9 cellular contexts compared by ENCODE assay signal in the genomic region with DNA sequence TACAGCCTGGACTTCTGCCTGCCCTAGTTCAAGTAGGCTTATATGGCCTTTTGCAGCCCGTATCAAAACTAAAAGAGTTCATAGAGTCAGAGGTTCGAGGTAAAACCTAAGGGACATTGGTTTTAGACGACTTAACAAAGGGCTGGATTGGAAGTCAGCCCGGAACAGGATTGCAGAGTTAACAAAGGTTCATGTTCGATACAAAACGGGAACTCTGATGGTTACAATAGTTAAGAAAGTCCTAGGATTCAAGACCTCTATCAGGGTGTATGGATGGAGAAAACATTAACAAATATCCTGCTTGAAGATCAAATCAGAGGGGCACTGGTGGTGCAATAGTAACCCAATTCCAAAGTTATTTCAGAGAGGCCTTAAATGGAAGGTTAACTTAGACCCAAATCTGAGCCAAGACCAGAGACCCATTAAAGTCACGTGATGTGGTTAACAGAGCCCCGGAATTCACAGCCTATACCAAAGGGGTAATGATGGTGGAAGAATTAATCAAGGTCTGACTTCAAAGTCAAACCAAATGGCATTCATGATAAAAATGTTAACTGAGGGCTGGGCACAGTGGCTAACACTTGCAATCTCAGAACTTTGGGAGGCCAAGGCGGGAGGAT. TPM values are rescaled to one million over a fixed set of nuclear protein-coding genes. Genes with fewer than 3 reads are reported as not detected.
DNase-seq lines count a peak whose midpoint lies in the region; ATAC-seq lines count a peak whose summit lies in the region.
"Had no signal": no experiment of that assay in that cellular context is flagged by ENCODE, and none has a peak within 500 bp of the region (broad histone marks: within the 10 kb centered on the region; RNA-seq: fewer than 3 reads in every experiment).

No MANE protein-coding gene starts in this region.

- no peaks in the 10 kb centered on the region for H3K36me3 Mint-ChIP-seq in activated naive CD8-positive, alpha-beta T cell
- peaks cover 7% of the 10 kb centered on the region for H3K36me3 Mint-ChIP-seq in stimulated activated effector memory CD8-positive, alpha-beta T cell treated with anti-CD3 and anti-CD28 coated beads, Interleukin-12 subunit alpha, Interleukin-12 subunit beta, amount 100 ng/mL, for 72 hours

- H3K27me3 Mint-ChIP-seq in activated naive CD8-positive, alpha-beta T cell: no peaks in the 10 kb centered on the region

- peak overlapping the region; percentile 90 for H3K4me3 Mint-ChIP-seq in activated naive CD8-positive, alpha-beta T cell
- peak overlapping the region; percentile 97 for H3K4me3 Mint-ChIP-seq in stimulated activated effector memory CD8-positive, alpha-beta T cell treated with anti-CD3 and anti-CD28 coated beads, Interleukin-12 subunit alpha, Interleukin-12 subunit beta, amount 100 ng/mL, for 72 hours

- WGBS in HUES64: 63% methylated on average over 9 of the region's 9 CpGs

- H3K27ac ChIP-seq in HUES64 (ENCODE audit: low read depth, low read length) (no peak overlapping the region), iPS-20b (ENCODE audit: low read length) (no peak overlapping the region)

- no peak for ATAC-seq in stimulated activated effector memory CD8-positive, alpha-beta T cell treated with anti-CD3 and anti-CD28 coated beads, Interleukin-12 subunit alpha, Interleukin-12 subunit beta, amount 100 ng/mL, for 72 hours
- no peak for ATAC-seq in HG02840 (IDR thresholded peaks at IDR 0.05; ENCODE audit: low FRiP score, unreplicated experiment)
- no peak for ATAC-seq in HG02678 (IDR thresholded peaks at IDR 0.05; ENCODE audit: unreplicated experiment)

- H3K36me3 ChIP-seq in HUES64 (ENCODE audit: insufficient read depth, low read length): no peaks in the 10 kb centered on the region
- no peaks in the 10 kb centered on the region for H3K36me3 ChIP-seq in iPS-20b (ENCODE audit: insufficient read depth, low read depth, low read length)

- no peak for DNase-seq in stimulated activated effector memory CD8-positive, alpha-beta T cell treated with anti-CD3 and anti-CD28 coated beads, Interleukin-12 subunit alpha, Interleukin-12 subunit beta, amount 100 ng/mL, for 72 hours (ENCODE audit: low spot score in 2 of 2)
- DNase-seq in LoVo (ENCODE audit: low spot score): no peak
- no peak for DNase-seq in T1000 (lab: John Stamatoyannopoulos, UW)

- H3K9ac ChIP-seq in HUES64 (ENCODE audit: low read depth, low read length): no peak overlapping the region
- H3K9ac ChIP-seq in iPS-20b (ENCODE audit: low read depth, low read length): peak overlapping the region; percentile 88; the same call in 1 of the 2 replicates

- no peaks in the 10 kb centered on the region for H3K9me3 Mint-ChIP-seq in activated naive CD8-positive, alpha-beta T cell (ENCODE audit: low read depth)
- no peaks in the 10 kb centered on the region for H3K9me3 Mint-ChIP-seq in stimulated activated effector memory CD8-positive, alpha-beta T cell treated with anti-CD3 and anti-CD28 coated beads, Interleukin-12 subunit alpha, Interleukin-12 subunit beta, amount 100 ng/mL, for 72 hours

- H3K9me3 ChIP-seq in HUES64 (ENCODE audit: insufficient read depth, low read depth, low read length) (no peaks in the 10 kb centered on the region), iPS-20b (ENCODE audit: insufficient read depth, low read depth, low read length) (no peaks in the 10 kb centered on the region)

- H3K4me3 ChIP-seq in HUES64 (ENCODE audit: low read length): peak overlapping the region; percentile 93
- peak overlapping the region; percentile 89; the same call in 1 of the 2 replicates for H3K4me3 ChIP-seq in iPS-20b (ENCODE audit: low read length)

- H3K27ac Mint-ChIP-seq in activated naive CD8-positive, alpha-beta T cell: peak overlapping the region; percentile 93
- peak overlapping the region; percentile 99 for H3K27ac Mint-ChIP-seq in stimulated activated effector memory CD8-positive, alpha-beta T cell treated with anti-CD3 and anti-CD28 coated beads, Interleukin-12 subunit alpha, Interleukin-12 subunit beta, amount 100 ng/mL, for 72 hours

- H3K4me1 ChIP-seq in HUES64 (ENCODE audit: insufficient read depth, low read length): no peaks in the 10 kb centered on the region
- H3K4me1 ChIP-seq in iPS-20b (ENCODE audit: insufficient read depth, low read length): no peaks in the 10 kb centered on the region

- H3K27me3 ChIP-seq in HUES64 (ENCODE audit: insufficient read depth, low read length) (no peaks in the 10 kb centered on the region), iPS-20b (ENCODE audit: insufficient read depth, low read length) (no peaks in the 10 kb centered on the region)

- H3K4me1 Mint-ChIP-seq in activated naive CD8-positive, alpha-beta T cell (ENCODE audit: low read depth): peaks cover 17% of the 10 kb centered on the region
- H3K4me1 Mint-ChIP-seq in stimulated activated effector memory CD8-positive, alpha-beta T cell treated with anti-CD3 and anti-CD28 coated beads, Interleukin-12 subunit alpha, Interleukin-12 subunit beta, amount 100 ng/mL, for 72 hours: peaks cover 15% of the 10 kb centered on the region

RNA-seq across cellular contexts. Expression of gene ZNF630, which starts 0.7 kb away (rescaled TPM):
- polyA plus RNA-seq in HUES64 (2013, experiment 1 of 2): 1.3 TPM
- polyA plus RNA-seq in HUES64 (2013, experiment 2 of 2): 1.2 TPM

RNA-seq across cellular contexts. Expression of gene SPACA5B, which starts 58.3 kb away (rescaled TPM):
- polyA plus RNA-seq in HUES64 (2013, experiment 1 of 2): not detected
- polyA plus RNA-seq in HUES64 (2013, experiment 2 of 2): not detected
- polyA plus RNA-seq: lung had no signal
